17 cellular contexts compared by ENCODE assay signal in the genomic region with DNA sequence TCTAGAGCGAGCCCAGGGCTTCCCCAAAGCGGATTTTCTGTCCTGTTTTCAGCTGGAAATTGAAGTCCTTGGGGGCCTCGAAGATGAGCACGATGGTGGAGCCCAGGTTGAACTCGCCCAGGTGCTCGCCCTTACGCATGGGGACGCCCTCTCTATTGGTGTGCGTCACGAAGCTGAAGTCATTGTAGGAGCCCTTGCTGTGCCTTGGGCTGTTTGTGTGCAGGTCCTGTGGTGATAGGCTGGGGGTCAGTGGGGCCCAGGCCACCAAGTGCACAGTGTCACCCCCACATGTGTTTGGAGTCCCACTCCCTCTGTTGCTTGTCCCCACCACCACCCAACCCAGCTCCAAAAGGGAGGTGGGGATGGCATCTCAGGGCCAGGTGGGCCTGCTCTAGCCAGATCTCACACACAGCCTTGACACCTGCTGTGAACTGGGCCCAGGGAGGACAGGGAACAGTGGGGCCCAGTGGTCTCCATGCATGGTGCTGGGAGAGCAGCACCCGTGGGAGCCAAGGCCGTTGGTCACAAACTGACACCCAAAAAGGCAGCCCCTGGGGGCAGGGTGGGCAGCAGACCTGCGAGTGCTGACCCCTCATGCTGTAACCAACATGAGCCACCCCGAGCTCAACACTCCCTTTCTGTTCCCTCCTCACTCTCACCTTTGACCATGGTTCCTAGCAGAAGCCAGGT. TPM values are rescaled to one million over a fixed set of nuclear protein-coding genes. Genes with fewer than 3 reads are reported as not detected.
DNase-seq lines count a peak whose midpoint lies in the region; ATAC-seq and TF ChIP-seq lines count a peak whose summit lies in the region.
"Had no signal": no experiment of that assay in that cellular context is flagged by ENCODE, and none has a peak within 500 bp of the region (broad histone marks: within the 10 kb centered on the region; RNA-seq: fewer than 3 reads in every experiment).

No MANE protein-coding gene starts in this region.

- H3K9me2 ChIP-seq in GM23338 (ENCODE audit: insufficient read depth): no peaks in the 10 kb centered on the region

- peaks cover 44% of the 10 kb centered on the region for H3K36me3 Mint-ChIP-seq in activated CD4-positive, alpha-beta T cell treated with anti-CD3 and anti-CD28 coated beads, Interleukin-2, amount 10 ng/mL, durations not matched to agents 24 days and 14 days (ENCODE audit: low read depth)
- peaks cover 30% of the 10 kb centered on the region for H3K36me3 Mint-ChIP-seq in GM23338 (ENCODE audit: low read depth)
- peaks cover 41% of the 10 kb centered on the region for H3K36me3 Mint-ChIP-seq in activated naive CD8-positive, alpha-beta T cell treated with anti-CD3 and anti-CD28 coated beads, Interleukin-2, amount 50 U/mL, for 24 hours (ENCODE audit: low read depth)

- peak overlapping the region; percentile 89 for H2BK5ac ChIP-seq in neuronal stem cell (ENCODE audit: low read length)

- peak overlapping the region; percentile 65 for H3K27ac Mint-ChIP-seq in activated CD4-positive, alpha-beta T cell treated with anti-CD3 and anti-CD28 coated beads, Interleukin-2, amount 10 ng/mL, durations not matched to agents 24 days and 14 days
- H3K27ac Mint-ChIP-seq in GM23338: no peak overlapping the region
- H3K27ac Mint-ChIP-seq in activated naive CD8-positive, alpha-beta T cell treated with anti-CD3 and anti-CD28 coated beads, Interleukin-2, amount 50 U/mL, for 24 hours: peak overlapping the region; percentile 59

- H2BK12ac ChIP-seq in neuronal stem cell (ENCODE audit: low read length): no peak overlapping the region

- H3F3A ChIP-seq in GM23338 (replicated peaks; ENCODE audit: low read depth): no peaks in the 10 kb centered on the region; the same call in 1 of the 2 replicates

- no peak overlapping the region for H3K4me3 Mint-ChIP-seq in activated CD4-positive, alpha-beta T cell treated with anti-CD3 and anti-CD28 coated beads, Interleukin-2, amount 10 ng/mL, durations not matched to agents 24 days and 14 days
- no peak overlapping the region for H3K4me3 Mint-ChIP-seq in GM23338
- H3K4me3 Mint-ChIP-seq in activated naive CD8-positive, alpha-beta T cell treated with anti-CD3 and anti-CD28 coated beads, Interleukin-2, amount 50 U/mL, for 24 hours: no peak overlapping the region

- peaks cover 8% of the 10 kb centered on the region; the same call in 1 of the 2 replicates for H4K20me1 ChIP-seq in GM23338 (replicated peaks; ENCODE audit: insufficient read depth)

- H3K9me3 Mint-ChIP-seq in activated CD4-positive, alpha-beta T cell treated with anti-CD3 and anti-CD28 coated beads, Interleukin-2, amount 10 ng/mL, durations not matched to agents 24 days and 14 days: no peaks in the 10 kb centered on the region
- no peaks in the 10 kb centered on the region for H3K9me3 Mint-ChIP-seq in GM23338
- no peaks in the 10 kb centered on the region for H3K9me3 Mint-ChIP-seq in activated naive CD8-positive, alpha-beta T cell treated with anti-CD3 and anti-CD28 coated beads, Interleukin-2, amount 50 U/mL, for 24 hours
- H3K9me3 Mint-ChIP-seq: neural crest cell had no signal

- H3K79me2 ChIP-seq in GM23338 (replicated peaks; ENCODE audit: insufficient read depth): peaks cover 17% of the 10 kb centered on the region

- no peaks in the 10 kb centered on the region for H3K27me3 ChIP-seq in GM23338 (ENCODE audit: insufficient read depth)
- H3K27me3 ChIP-seq in neuronal stem cell (ENCODE audit: control insufficient read depth in 3 of 3, insufficient read depth in 3 of 3, low read depth in 1 of 3, low read length in 3 of 3): no peaks in the 10 kb centered on the region
- H3K27me3 ChIP-seq: adrenal gland, heart left ventricle had no signal

- ATAC-seq in GM23338: no peak
- ATAC-seq in activated naive CD8-positive, alpha-beta T cell treated with anti-CD3 and anti-CD28 coated beads, Interleukin-2, amount 50 U/mL, for 24 hours: no peak
- ATAC-seq: heart left ventricle, left lobe of liver had no signal

- no peak for DNase-seq in activated CD4-positive, alpha-beta T cell treated with anti-CD3 and anti-CD28 coated beads, Interleukin-2, amount 10 ng/mL, durations not matched to agents 24 days and 14 days
- DNase-seq in activated CD4-positive, alpha-beta T cell treated with anti-CD3 and anti-CD28 coated beads, Interleukin-2, amount 50 U/mL, for 4 hours: no peak
- no peak for DNase-seq in GM23338 (ENCODE audit: low spot score)
- no peak for DNase-seq in activated naive CD8-positive, alpha-beta T cell treated with anti-CD3 and anti-CD28 coated beads, Interleukin-2, amount 50 U/mL, for 24 hours
- DNase-seq in neuronal stem cell (ENCODE audit: low spot score): no peak
- DNase-seq in glomerular visceral epithelial cell (ENCODE audit: extremely low spot score): no peak
- no peak for DNase-seq in AG20443 (ENCODE audit: low spot score)
- no peak for DNase-seq in NCI-H345 treated with DMSO at 0.1 percent for 48 hours (lab: John Stamatoyannopoulos, UW; ENCODE audit: unreplicated experiment)
- DNase-seq: activated CD4-positive, alpha-beta T cell treated with anti-CD3 and anti-CD28 coated beads, Interleukin-2, amount 50 U/mL, for 1 hour; adrenal gland; cortex of kidney; EL; small intestine; stimulated activated CD4-positive, alpha-beta T cell treated with anti-CD3 and anti-CD28 coated beads, Interleukin-4, amount 100 ng/mL, for 1 hour had no signal

- intact Hi-C loops in activated CD4-positive, alpha-beta T cell treated with anti-CD3 and anti-CD28 coated beads, Interleukin-2, amount 10 ng/mL, durations not matched to agents 24 days and 14 days (cut with micrococcal nuclease): no loop called here

- H3K79me1 ChIP-seq in neuronal stem cell (ENCODE audit: low read depth, low read length): peaks cover 22% of the 10 kb centered on the region

- no peak overlapping the region for H3K4me2 ChIP-seq in GM23338
- no peak overlapping the region for H3K4me2 ChIP-seq in neuronal stem cell (ENCODE audit: insufficient read depth, low read length, poor library complexity, severe bottlenecking)

- no peak overlapping the region for H3K4me3 ChIP-seq in GM23338
- H3K4me3 ChIP-seq in neuronal stem cell (ENCODE audit: low read length in 2 of 2): no peak overlapping the region
- H3K4me3 ChIP-seq: adrenal gland, heart left ventricle had no signal

- H3K36me3 ChIP-seq in GM23338 (ENCODE audit: insufficient read depth): no peaks in the 10 kb centered on the region
- peaks cover 35 to 65% of the 10 kb centered on the region in 2 donors for H3K36me3 ChIP-seq in neuronal stem cell (replicated peaks in 1 of 2; ENCODE audit: control insufficient read depth in 2 of 2, insufficient read depth in 2 of 2, low read length in 2 of 2)

- peak overlapping the region; percentile 45 for H3K18ac ChIP-seq in neuronal stem cell (ENCODE audit: low read length)

- H2BK120ac ChIP-seq in neuronal stem cell (ENCODE audit: low read depth, low read length): no peak overlapping the region

- peak overlapping the region; percentile 43 for H2AK5ac ChIP-seq in neuronal stem cell (ENCODE audit: low read depth, low read length)

- no peak overlapping the region for H2BK15ac ChIP-seq in neuronal stem cell (ENCODE audit: low read length)

- H3K9me3 ChIP-seq in neuronal stem cell (replicated peaks in 1 of 2; ENCODE audit: control insufficient read depth in 2 of 2, insufficient read depth in 1 of 2, low read depth in 1 of 2, low read length in 2 of 2): peaks cover 0 to 1% of the 10 kb centered on the region in 2 donors
- H3K9me3 ChIP-seq: adrenal gland, heart left ventricle had no signal

- H3K23ac ChIP-seq in neuronal stem cell (ENCODE audit: low read depth, low read length, poor library complexity): peak overlapping the region; percentile 82

- TF ChIP-seq CTCF in GM23338 (conservative IDR thresholded peaks at IDR 0.05; ENCODE audit: low read depth in 2 of 2): no peak

- peak overlapping the region; percentile 40 for H3K9ac ChIP-seq in neuronal stem cell (ENCODE audit: low read depth, low read length, poor library complexity)

- H3K27me3 Mint-ChIP-seq in activated CD4-positive, alpha-beta T cell treated with anti-CD3 and anti-CD28 coated beads, Interleukin-2, amount 10 ng/mL, durations not matched to agents 24 days and 14 days: no peaks in the 10 kb centered on the region
- H3K27me3 Mint-ChIP-seq in GM23338 (ENCODE audit: insufficient read depth, low read depth, poor library complexity): peaks cover 15% of the 10 kb centered on the region
- H3K27me3 Mint-ChIP-seq in activated naive CD8-positive, alpha-beta T cell treated with anti-CD3 and anti-CD28 coated beads, Interleukin-2, amount 50 U/mL, for 24 hours: no peaks in the 10 kb centered on the region

- H4K91ac ChIP-seq in neuronal stem cell (ENCODE audit: low read depth, low read length, poor library complexity): no peak overlapping the region

- no CpG with 5 or more reads among the region's 14 CpGs for WGBS in neuronal stem cell (ENCODE audit: extremely low coverage in 2 of 2, insufficient read length in 2 of 2, insufficient replicate concordance in 1 of 2), 2 donors

- no peak overlapping the region for H2AFZ ChIP-seq in GM23338
- no peak overlapping the region for H2AFZ ChIP-seq in neuronal stem cell (ENCODE audit: low read length)

- H3K4me1 ChIP-seq in GM23338 (ENCODE audit: insufficient read depth) (no peaks in the 10 kb centered on the region), neuronal stem cell (ENCODE audit: control insufficient read depth in 2 of 2, insufficient read depth in 1 of 2, low read depth in 1 of 2, low read length in 2 of 2) (peaks cover 7 to 9% of the 10 kb centered on the region in 2 donors)

- peaks cover 13% of the 10 kb centered on the region for H3K4me1 Mint-ChIP-seq in activated CD4-positive, alpha-beta T cell treated with anti-CD3 and anti-CD28 coated beads, Interleukin-2, amount 10 ng/mL, durations not matched to agents 24 days and 14 days
- H3K4me1 Mint-ChIP-seq in GM23338: peaks cover 6% of the 10 kb centered on the region
- H3K4me1 Mint-ChIP-seq in activated naive CD8-positive, alpha-beta T cell treated with anti-CD3 and anti-CD28 coated beads, Interleukin-2, amount 50 U/mL, for 24 hours: peaks cover 26% of the 10 kb centered on the region

- no peak overlapping the region for H3K4ac ChIP-seq in neuronal stem cell (ENCODE audit: low read length)

- H3K27ac ChIP-seq in GM23338 (ENCODE audit: low read depth) (0 out of 2 replicates have a peak overlapping the region, but pooled peaks have one; percentile 45), neuronal stem cell (replicated peaks; ENCODE audit: low read length) (no peak overlapping the region)
- H3K27ac ChIP-seq: heart left ventricle had no signal

- no peak overlapping the region for H4K8ac ChIP-seq in neuronal stem cell (ENCODE audit: low read depth, low read length)

- peak overlapping the region; percentile 32 for H3K14ac ChIP-seq in neuronal stem cell (ENCODE audit: low read length)

RNA-seq across cellular contexts. Expression of gene PISD, which starts 42.3 kb away (rescaled TPM):
- total RNA-seq in activated CD4-positive, alpha-beta T cell treated with anti-CD3 and anti-CD28 coated beads, Interleukin-2, amount 10 ng/mL, durations not matched to agents 24 days and 14 days: 44.9 and 52.1 TPM in 2 replicates
- total RNA-seq in GM23338 (2014; rRNA removed; shearing (Covaris generic)): 51.6 and 54.5 TPM in 2 replicates
- polyA plus RNA-seq in GM23338 (2016; fragmentation: Nextera tagmentation; extraction: Ambion mirVana): 40.7 and 43.1 TPM in 2 replicates
- 18.6 TPM for polyA plus RNA-seq in neuronal stem cell (2013, experiment 1 of 2)
- polyA plus RNA-seq in neuronal stem cell (2013, experiment 2 of 2): 18.6 TPM
